In the genomic region with DNA sequence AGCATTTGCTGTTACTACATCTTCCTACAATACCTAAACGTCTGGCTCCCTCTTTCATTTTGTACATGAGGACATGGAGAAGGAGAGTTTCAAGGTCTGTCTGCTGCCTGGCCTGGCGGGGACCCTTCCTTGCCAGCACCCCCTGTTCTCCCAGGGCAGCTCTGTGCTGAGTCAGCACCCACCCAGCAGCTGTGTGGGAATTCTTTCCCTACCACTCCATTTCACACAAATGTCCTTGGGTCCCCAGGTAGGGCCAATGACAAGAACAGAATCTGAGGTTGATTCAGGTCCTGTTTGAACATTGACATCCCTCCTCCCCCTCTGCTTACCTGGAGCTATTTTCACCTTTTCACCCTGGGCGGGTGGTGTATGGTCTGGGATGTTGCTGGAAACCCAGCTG, we compare ENCODE assay signal across 23 cellular contexts.
"Had no signal": no experiment of that assay in that cellular context is flagged by ENCODE, and none has a peak within 500 bp of the region (broad histone marks: within the 10 kb centered on the region; RNA-seq: fewer than 3 reads in every experiment).

No MANE protein-coding gene starts in this region.

- H3K27ac Mint-ChIP-seq: endodermal cell had no signal

- H3K27me3 ChIP-seq: foreskin keratinocyte, stomach, transverse colon had no signal

- H3K36me3 ChIP-seq: sigmoid colon, stomach, thoracic aorta, transverse colon had no signal

- FAIRE-seq: endothelial cell of umbilical vein had no signal

- H3K9me3 ChIP-seq: psoas muscle, stomach, thoracic aorta, transverse colon had no signal

- H3K4me1 ChIP-seq: psoas muscle, sigmoid colon had no signal

- H3K4me3 ChIP-seq: coronary artery, lung, psoas muscle, sigmoid colon, skin epidermis, stomach, thoracic aorta, transverse colon had no signal

- DNase-seq: effector CD4-positive, alpha-beta T cell; endodermal cell; erythroblast; foreskin keratinocyte; left colon; left ventricle myocardium superior; mesenchymal stem cell; midbrain; psoas muscle; retina; sigmoid colon; stimulated activated CD4-positive, alpha-beta T cell treated with anti-CD3 and anti-CD28 coated beads, Interleukin-2, amount 100 ng/mL, for 24 hours; stimulated activated CD4-positive, alpha-beta T cell treated with anti-CD3 and anti-CD28 coated beads, Interleukin-4, amount 100 ng/mL, for 4 hours; stimulated activated naive CD4-positive, alpha-beta T cell; stomach; substantia nigra; transverse colon had no signal

- H3K9me3 Mint-ChIP-seq: natural killer cell treated with Interleukin-12 subunit alpha and Interleukin-12 subunit beta and Interleukin-15 and Interleukin-18, amount 100 ng/mL, for 72 hours had no signal

- H3K4me3 Mint-ChIP-seq: endodermal cell; natural killer cell treated with Interleukin-12 subunit alpha and Interleukin-12 subunit beta and Interleukin-15 and Interleukin-18, amount 100 ng/mL, for 72 hours had no signal

- H3K27ac ChIP-seq: coronary artery, foreskin keratinocyte, psoas muscle, sigmoid colon, skin epidermis, stomach, thoracic aorta, transverse colon had no signal

- ATAC-seq: foreskin keratinocyte; left colon; left ventricle myocardium superior; natural killer cell treated with Interleukin-12 subunit alpha and Interleukin-12 subunit beta and Interleukin-15 and Interleukin-18, amount 100 ng/mL, for 72 hours; psoas muscle had no signal

- H3K36me3 Mint-ChIP-seq: natural killer cell treated with Interleukin-12 subunit alpha and Interleukin-12 subunit beta and Interleukin-15 and Interleukin-18, amount 100 ng/mL, for 72 hours had no signal
